In genomic region chr9:127897194-127897692, GRCh38 we compare ENCODE assay signal across 8 cellular contexts. TPM values are rescaled to one million over a fixed set of nuclear protein-coding genes. Genes with fewer than 3 reads are reported as not detected.
DNase-seq lines count a peak whose midpoint lies in the region; ATAC-seq lines count a peak whose summit lies in the region.

No MANE protein-coding gene starts in this region.

- peaks cover 54% of the 10 kb centered on the region for H3K36me3 Mint-ChIP-seq in activated naive CD8-positive, alpha-beta T cell treated with anti-CD3 and anti-CD28 coated beads, Interleukin-2, amount 50 U/mL, for 24 hours (ENCODE audit: low read depth)

- no peak for ATAC-seq in activated naive CD8-positive, alpha-beta T cell treated with anti-CD3 and anti-CD28 coated beads, Interleukin-2, amount 50 U/mL, for 24 hours
- ATAC-seq in left cardiac atrium (peak; percentile 80 to 85), HG02885 (IDR thresholded peaks at IDR 0.05; ENCODE audit: poor library complexity, unreplicated experiment) (no peak), HG02642 (IDR thresholded peaks at IDR 0.05; ENCODE audit: poor library complexity, unreplicated experiment) (no peak), HG02938 (IDR thresholded peaks at IDR 0.05; ENCODE audit: unreplicated experiment) (no peak)

- H3K27ac Mint-ChIP-seq in activated naive CD8-positive, alpha-beta T cell treated with anti-CD3 and anti-CD28 coated beads, Interleukin-2, amount 50 U/mL, for 24 hours: no peak overlapping the region

- peak; percentile 76 for DNase-seq in COLO829 (ENCODE audit: low spot score)
- DNase-seq in Kasumi-1 (lab: John Stamatoyannopoulos, UW): peak; percentile 74 to 75
- DNase-seq in activated naive CD8-positive, alpha-beta T cell treated with anti-CD3 and anti-CD28 coated beads, Interleukin-2, amount 50 U/mL, for 24 hours: peak; percentile 57
- DNase-seq in left cardiac atrium: peak; percentile 84
- DNase-seq in pons (ENCODE audit: low spot score): peak; percentile 70

- H3K27me3 Mint-ChIP-seq in activated naive CD8-positive, alpha-beta T cell treated with anti-CD3 and anti-CD28 coated beads, Interleukin-2, amount 50 U/mL, for 24 hours: no peaks in the 10 kb centered on the region

- intact Hi-C loops in left cardiac atrium (cut with DNase I): no loop called here

- H3K4me3 Mint-ChIP-seq in activated naive CD8-positive, alpha-beta T cell treated with anti-CD3 and anti-CD28 coated beads, Interleukin-2, amount 50 U/mL, for 24 hours: peak overlapping the region; percentile 85

- H3K9me3 Mint-ChIP-seq in activated naive CD8-positive, alpha-beta T cell treated with anti-CD3 and anti-CD28 coated beads, Interleukin-2, amount 50 U/mL, for 24 hours: peaks cover 4% of the 10 kb centered on the region

- H3K4me1 Mint-ChIP-seq in activated naive CD8-positive, alpha-beta T cell treated with anti-CD3 and anti-CD28 coated beads, Interleukin-2, amount 50 U/mL, for 24 hours: peaks cover 34% of the 10 kb centered on the region

RNA-seq across cellular contexts. Expression of gene ST6GALNAC6, which starts 2.2 kb away (rescaled TPM):
- total RNA-seq in left cardiac atrium: 10 to 100 TPM; 56.7 to 71.7 TPM

RNA-seq across cellular contexts. Expression of gene ST6GALNAC4, which starts 19.6 kb away (rescaled TPM):
- 10 to 100 TPM; 35.8 to 49.9 TPM for total RNA-seq in left cardiac atrium

RNA-seq across cellular contexts. Expression of gene AK1, which starts 19.8 kb away (rescaled TPM):
- 100 to 1,000 TPM; 593 to 626 TPM for total RNA-seq in left cardiac atrium

RNA-seq across cellular contexts. Expression of gene PIP5KL1, which starts 33.3 kb away (rescaled TPM):
- under 1 TPM; 0.50 to 0.99 TPM for total RNA-seq in left cardiac atrium

RNA-seq across cellular contexts. Expression of gene DPM2, which starts 40.4 kb away (rescaled TPM):
- 10 to 100 TPM; 14.7 to 18.3 TPM for total RNA-seq in left cardiac atrium

Comparison
In these comparisons a context has a peak if more than half of its experiments do, and no peak if none do; other contexts are left out.
1. ATAC-seq: peak in left cardiac atrium (2 of 2); none in activated naive CD8-positive, alpha-beta T cell treated with anti-CD3 and anti-CD28 coated beads, Interleukin-2, amount 50 U/mL, for 24 hours (single experiment), HG02885 (single experiment), HG02642 (single experiment) and HG02938 (single experiment).
2. Peak in every context shown above with its lines, with median percentiles within 50 percentile points of each other: DNase-seq.